ENCODE assay signal across 23 cellular contexts in the genomic region with DNA sequence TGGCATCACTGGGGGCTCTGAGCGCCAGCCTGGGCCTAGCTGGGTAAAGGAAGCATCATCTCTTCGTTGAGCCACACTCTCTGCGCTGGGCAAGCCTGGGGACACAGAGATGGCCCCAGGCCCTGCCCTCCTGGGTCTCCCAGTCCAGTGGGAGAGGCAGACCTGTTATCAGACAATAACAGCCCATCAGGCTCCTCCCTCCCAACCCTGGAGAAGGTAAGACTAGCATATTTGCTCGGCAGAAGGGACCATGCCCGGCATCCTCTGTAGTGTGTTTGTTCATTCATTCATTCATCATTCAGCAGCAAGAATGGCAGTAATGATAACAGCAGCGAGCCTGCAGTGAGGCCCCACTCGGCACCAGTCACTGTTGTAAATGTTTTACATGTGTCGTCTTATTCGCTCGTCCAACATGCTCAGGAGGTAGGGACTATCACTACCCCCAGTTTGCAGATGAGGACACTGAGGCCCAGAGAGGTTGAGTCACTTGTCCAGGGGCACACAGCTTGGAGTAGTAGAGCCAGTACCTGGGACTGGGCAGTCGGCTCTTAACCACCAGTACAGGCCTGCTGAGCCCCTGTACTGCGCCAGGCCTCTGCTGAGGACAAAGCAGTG. TPM values are rescaled to one million over a fixed set of nuclear protein-coding genes. Genes with fewer than 3 reads are reported as not detected.
"Had no signal": no experiment of that assay in that cellular context is flagged by ENCODE, and none has a peak within 500 bp of the region (broad histone marks: within the 10 kb centered on the region; RNA-seq: fewer than 3 reads in every experiment).

No MANE protein-coding gene starts in this region.

- H3K27ac ChIP-seq: brain microvascular endothelial cell, coronary artery, neutrophil, tibial nerve had no signal

- FAIRE-seq: frontal cortex had no signal

- DNase-seq: activated CD4-positive, alpha-beta T cell treated with anti-CD3 and anti-CD28 coated beads, Interleukin-2, amount 10 ng/mL, durations not matched to agents 7 days and 5 days; activated CD8-positive, alpha-beta T cell treated with anti-CD3 and anti-CD28 coated beads, Interleukin-2, amount 10 ng/mL, durations not matched to agents 7 days and 5 days; activated effector memory CD4-positive, alpha-beta T cell treated with Interleukin-2 at 50 U/mL for 16 hours; activated naive CD4-positive, alpha-beta T cell treated with anti-CD3 and anti-CD28 coated beads, Interleukin-2, amount 10 ng/mL, durations not matched to agents 7 days and 5 days; activated naive CD8-positive, alpha-beta T cell treated with anti-CD3 and anti-CD28 coated beads, Interleukin-2, amount 50 U/mL, for 24 hours; activated T-cell treated with anti-CD3 and anti-CD28 coated beads, Interleukin-2, amount 50 U/mL, for 24 hours; anterior cingulate cortex; brain microvascular endothelial cell; head of caudate nucleus; mesendoderm; naive thymus-derived CD8-positive, alpha-beta T cell; stimulated activated naive B cell treated with anti-CD40 and anti-IgM and Interleukin-4, amounts not matched to agents 10 μg/mL and 1 μg/mL and 100 μg/mL, for 72 hours; substantia nigra; T-helper 1 cell; T1000 had no signal

- H3K4me3 Mint-ChIP-seq: activated CD4-positive, alpha-beta T cell treated with anti-CD3 and anti-CD28 coated beads, Interleukin-2, amount 10 ng/mL, durations not matched to agents 7 days and 5 days; activated CD8-positive, alpha-beta T cell treated with anti-CD3 and anti-CD28 coated beads, Interleukin-2, amount 10 ng/mL, durations not matched to agents 7 days and 5 days; activated naive CD4-positive, alpha-beta T cell treated with anti-CD3 and anti-CD28 coated beads, Interleukin-2, amount 10 ng/mL, durations not matched to agents 7 days and 5 days; activated naive CD8-positive, alpha-beta T cell treated with anti-CD3 and anti-CD28 coated beads, Interleukin-2, amount 50 U/mL, for 24 hours; activated T-cell treated with anti-CD3 and anti-CD28 coated beads, Interleukin-2, amount 50 U/mL, for 24 hours; naive thymus-derived CD8-positive, alpha-beta T cell; stimulated activated naive B cell treated with anti-CD40 and anti-IgM and Interleukin-4, amounts not matched to agents 10 μg/mL and 1 μg/mL and 100 μg/mL, for 72 hours had no signal

- H3K36me3 Mint-ChIP-seq: activated naive CD4-positive, alpha-beta T cell treated with anti-CD3 and anti-CD28 coated beads, Interleukin-2, amount 10 ng/mL, durations not matched to agents 7 days and 5 days had no signal

- H3K4me3 ChIP-seq: tibial nerve had no signal

- H3K36me3 ChIP-seq: brain microvascular endothelial cell, neutrophil had no signal

- ATAC-seq: activated CD4-positive, CD25-positive, alpha-beta regulatory T cell treated with anti-CD3 and anti-CD28 coated beads, Interleukin-2, amount 50 U/mL, for 24 hours; activated CD8-positive, alpha-beta T cell treated with anti-CD3 and anti-CD28 coated beads, Interleukin-2, amount 10 ng/mL, durations not matched to agents 7 days and 5 days; activated naive CD8-positive, alpha-beta T cell treated with anti-CD3 and anti-CD28 coated beads, Interleukin-2, amount 50 U/mL, for 24 hours; naive thymus-derived CD8-positive, alpha-beta T cell; stimulated activated naive B cell treated with anti-CD40 and anti-IgM and Interleukin-4, amounts not matched to agents 10 μg/mL and 1 μg/mL and 100 μg/mL, for 72 hours had no signal

- H3K27me3 Mint-ChIP-seq: activated CD4-positive, alpha-beta T cell treated with anti-CD3 and anti-CD28 coated beads, Interleukin-2, amount 10 ng/mL, durations not matched to agents 7 days and 5 days; activated naive CD4-positive, alpha-beta T cell treated with anti-CD3 and anti-CD28 coated beads, Interleukin-2, amount 10 ng/mL, durations not matched to agents 7 days and 5 days; activated naive CD8-positive, alpha-beta T cell treated with anti-CD3 and anti-CD28 coated beads, Interleukin-2, amount 50 U/mL, for 24 hours; activated T-cell treated with anti-CD3 and anti-CD28 coated beads, Interleukin-2, amount 50 U/mL, for 24 hours; naive thymus-derived CD8-positive, alpha-beta T cell; stimulated activated naive B cell treated with anti-CD40 and anti-IgM and Interleukin-4, amounts not matched to agents 10 μg/mL and 1 μg/mL and 100 μg/mL, for 72 hours had no signal

- H3K27me3 ChIP-seq: brain microvascular endothelial cell, neutrophil, tibial nerve had no signal

- H3K27ac Mint-ChIP-seq: activated CD4-positive, alpha-beta T cell treated with anti-CD3 and anti-CD28 coated beads, Interleukin-2, amount 10 ng/mL, durations not matched to agents 7 days and 5 days; activated CD8-positive, alpha-beta T cell treated with anti-CD3 and anti-CD28 coated beads, Interleukin-2, amount 10 ng/mL, durations not matched to agents 7 days and 5 days; activated naive CD4-positive, alpha-beta T cell treated with anti-CD3 and anti-CD28 coated beads, Interleukin-2, amount 10 ng/mL, durations not matched to agents 7 days and 5 days; activated naive CD8-positive, alpha-beta T cell treated with anti-CD3 and anti-CD28 coated beads, Interleukin-2, amount 50 U/mL, for 24 hours; activated T-cell treated with anti-CD3 and anti-CD28 coated beads, Interleukin-2, amount 50 U/mL, for 24 hours had no signal

- H3K9me3 ChIP-seq: neutrophil, tibial nerve had no signal

- H3K9me3 Mint-ChIP-seq: activated CD4-positive, alpha-beta T cell treated with anti-CD3 and anti-CD28 coated beads, Interleukin-2, amount 10 ng/mL, durations not matched to agents 7 days and 5 days; activated naive CD4-positive, alpha-beta T cell treated with anti-CD3 and anti-CD28 coated beads, Interleukin-2, amount 10 ng/mL, durations not matched to agents 7 days and 5 days; activated naive CD8-positive, alpha-beta T cell treated with anti-CD3 and anti-CD28 coated beads, Interleukin-2, amount 50 U/mL, for 24 hours; activated T-cell treated with anti-CD3 and anti-CD28 coated beads, Interleukin-2, amount 50 U/mL, for 24 hours; naive thymus-derived CD8-positive, alpha-beta T cell; stimulated activated naive B cell treated with anti-CD40 and anti-IgM and Interleukin-4, amounts not matched to agents 10 μg/mL and 1 μg/mL and 100 μg/mL, for 72 hours had no signal

RNA-seq across cellular contexts. Expression of gene NCCRP1, which starts 38.0 kb away (rescaled TPM):
- total RNA-seq: activated CD4-positive, alpha-beta T cell treated with anti-CD3 and anti-CD28 coated beads, Interleukin-2, amount 10 ng/mL, durations not matched to agents 7 days and 5 days; activated CD8-positive, alpha-beta T cell treated with anti-CD3 and anti-CD28 coated beads, Interleukin-2, amount 10 ng/mL, durations not matched to agents 7 days and 5 days; frontal cortex; liver; naive thymus-derived CD8-positive, alpha-beta T cell; tibial nerve had no signal

RNA-seq across cellular contexts. Expression of gene SYCN, which starts 45.3 kb away (rescaled TPM):
- total RNA-seq: activated CD4-positive, alpha-beta T cell treated with anti-CD3 and anti-CD28 coated beads, Interleukin-2, amount 10 ng/mL, durations not matched to agents 7 days and 5 days; activated CD8-positive, alpha-beta T cell treated with anti-CD3 and anti-CD28 coated beads, Interleukin-2, amount 10 ng/mL, durations not matched to agents 7 days and 5 days; epithelial cell of proximal tubule; frontal cortex; liver; naive thymus-derived CD8-positive, alpha-beta T cell; renal cortical epithelial cell had no signal
